20 cellular contexts compared by ENCODE assay signal in genomic region chr12:17640615-17641014, GRCh38.
"Had no signal": no experiment of that assay in that cellular context is flagged by ENCODE, and none has a peak within 500 bp of the region (broad histone marks: within the 10 kb centered on the region; RNA-seq: fewer than 3 reads in every experiment).

No MANE protein-coding gene starts in this region.

- H3K4me3 ChIP-seq: heart left ventricle, psoas muscle, right lobe of liver, tibial artery, upper lobe of left lung, vagina had no signal

- H3K4me1 ChIP-seq: psoas muscle, right lobe of liver, tibial artery, upper lobe of left lung, vagina had no signal

- H3K27ac ChIP-seq: dorsolateral prefrontal cortex, heart left ventricle, neutrophil, psoas muscle, right lobe of liver, tibial artery, upper lobe of left lung, vagina had no signal

- H3K27me3 ChIP-seq: dorsolateral prefrontal cortex, neutrophil, right lobe of liver, tibial artery, upper lobe of left lung, vagina had no signal

- ATAC-seq: esophagus mucosa; heart left ventricle; left colon; left ventricle myocardium superior; psoas muscle; right lobe of liver; stimulated activated effector memory CD8-positive, alpha-beta T cell treated with anti-CD3 and anti-CD28 coated beads, Interleukin-12 subunit alpha, Interleukin-12 subunit beta, amount 100 ng/mL, for 72 hours; stimulated activated naive CD8-positive, alpha-beta T cell treated with anti-CD3 and anti-CD28 coated beads, Interleukin-15, Interleukin-2, amounts not matched to agents 100 U/mL and 50 U/mL, for 24 hours had no signal

- DNase-seq: dorsolateral prefrontal cortex; effector CD8-positive, alpha-beta T cell; heart left ventricle; hippocampal formation; left colon; left ventricle myocardium superior; mesendoderm; naive B cell; psoas muscle; retina; right lobe of liver; stimulated activated CD4-positive, alpha-beta T cell treated with anti-CD3 and anti-CD28 coated beads, Interleukin-4, amount 100 ng/mL, for 1 hour; stimulated activated CD8-positive, alpha-beta memory T cell treated with anti-CD3 and anti-CD28 coated beads, Interleukin-4, amount 100 ng/mL, for 48 hours; stimulated activated naive CD8-positive, alpha-beta T cell treated with anti-CD3 and anti-CD28 coated beads, Interleukin-15, Interleukin-2, amounts not matched to agents 100 U/mL and 50 U/mL, for 24 hours; tibial artery; upper lobe of left lung had no signal

- H3K36me3 ChIP-seq: heart left ventricle, neutrophil, right lobe of liver, tibial artery, upper lobe of left lung, vagina had no signal

- H3K9me3 ChIP-seq: heart left ventricle, neutrophil, psoas muscle, right lobe of liver, tibial artery, upper lobe of left lung, vagina had no signal
